1 cellular context compared by ENCODE assay signal in genomic region chr7:76325092-76325491, GRCh38.
TF ChIP-seq lines count a peak whose summit lies in the region.

No MANE protein-coding gene starts in this region.

TF ChIP-seq in GM12878, 131 proteins besides CTCF, POLR2A, EP300 and RAD21:
- TF ChIP-seq NFYA (IDR thresholded peaks at IDR 0.05; ENCODE audit: borderline replicate concordance, low read depth, low read length), result no peak
